In genomic region chr1:231527586-231528174, GRCh38 we compare ENCODE assay signal across 8 cellular contexts. TPM values are rescaled to one million over a fixed set of nuclear protein-coding genes. Genes with fewer than 3 reads are reported as not detected.
DNase-seq lines count a peak whose midpoint lies in the region; ATAC-seq, FAIRE-seq and TF ChIP-seq lines count a peak whose summit lies in the region.

No MANE protein-coding gene starts in this region.

- H4K20me1 ChIP-seq in Loucy (ENCODE audit: insufficient read depth, low read length, poor library complexity, severe bottlenecking), result peaks cover 28% of the 10 kb centered on the region

- DNase-seq in GM12891 (ENCODE audit: insufficient read length, low spot score) (no peak), medulla oblongata (ENCODE audit: extremely low spot score) (no peak), NCI-H1105 (lab: John Stamatoyannopoulos, UW) (no peak), cortex of kidney (lab: John Stamatoyannopoulos, UW) (no peak)

- no peaks in the 10 kb centered on the region for H3K9me2 ChIP-seq in Loucy (replicated peaks; ENCODE audit: low read depth, low read length)

- FAIRE-seq in GM12891 (lab: Jason Lieb, UNC), result peak; percentile 51

- H3K9ac ChIP-seq in Loucy (ENCODE audit: low read depth, low read length, poor library complexity, severe bottlenecking) (peak overlapping the region; percentile 98), muscle layer of colon (ENCODE audit: low read length) (peak overlapping the region; percentile 87)

- H3K9me3 ChIP-seq in Loucy (ENCODE audit: insufficient read depth, low read depth, low read length), result no peaks in the 10 kb centered on the region
- H3K9me3 ChIP-seq in muscle layer of colon (ENCODE audit: low read length), result no peaks in the 10 kb centered on the region

- peaks cover 38% of the 10 kb centered on the region for H3K79me2 ChIP-seq in Loucy (ENCODE audit: insufficient read depth, low read length)

- H3K4me1 ChIP-seq in Loucy (ENCODE audit: insufficient read depth, low read length, poor library complexity, severe bottlenecking) (peaks cover 25% of the 10 kb centered on the region), muscle layer of colon (ENCODE audit: insufficient read depth, low read length) (peaks cover 22% of the 10 kb centered on the region)

- no peak for TF ChIP-seq POLR2A in GM12891 (IDR thresholded peaks at IDR 0.05; ENCODE audit: low read depth, low read length)

- H3K4me2 ChIP-seq in Loucy (ENCODE audit: low read depth, low read length, poor library complexity, severe bottlenecking), result peak overlapping the region; percentile 85

- H3K36me3 ChIP-seq in Loucy (ENCODE audit: insufficient read depth, low read length) (no peaks in the 10 kb centered on the region), muscle layer of colon (ENCODE audit: insufficient read depth, low read length) (no peaks in the 10 kb centered on the region)

- H3K4me3 ChIP-seq in Loucy (ENCODE audit: low read length, poor library complexity, severe bottlenecking) (peak overlapping the region; percentile 99), muscle layer of colon (ENCODE audit: low read depth in 1 of 2, low read length in 2 of 2) (peak overlapping the region; percentile 84 to 90)

- H3F3A ChIP-seq in Loucy (ENCODE audit: low read depth), result peaks cover 6% of the 10 kb centered on the region

- peak overlapping the region; percentile 97 for H2AFZ ChIP-seq in Loucy (ENCODE audit: low read length)

- ATAC-seq in GM21825 (IDR thresholded peaks at IDR 0.05; ENCODE audit: unreplicated experiment), result peak; percentile 7

- no peak for TF ChIP-seq CTCF in Loucy (conservative IDR thresholded peaks at IDR 0.05; ENCODE audit: low read length)

- H3K27me3 ChIP-seq in Loucy (ENCODE audit: insufficient read depth, low read length, poor library complexity, severe bottlenecking), result no peaks in the 10 kb centered on the region
- no peaks in the 10 kb centered on the region for H3K27me3 ChIP-seq in muscle layer of colon (ENCODE audit: control insufficient read depth in 1 of 2, insufficient read depth in 2 of 2, low read length in 2 of 2)

- H3K27ac ChIP-seq in cingulate gyrus (ENCODE audit: low read depth, low read length) (peak overlapping the region; percentile 98), muscle layer of colon (ENCODE audit: low read depth, low read length) (peak overlapping the region; percentile 95)

TF ChIP-seq in GM12891, 5 proteins besides CTCF, POLR2A, EP300 and RAD21:
- TF ChIP-seq SPI1 (IDR thresholded peaks at IDR 0.05; ENCODE audit: low read depth, low read length) (no peak), PAX5 (IDR thresholded peaks at IDR 0.05; ENCODE audit: insufficient read depth, low read length, severe bottlenecking) (no peak), POLR2AphosphoS5 (IDR thresholded peaks at IDR 0.05; ENCODE audit: low read depth, low read length) (no peak), POU2F2 (IDR thresholded peaks at IDR 0.05; ENCODE audit: low read depth, low read length) (no peak), TAF1 (IDR thresholded peaks at IDR 0.05; ENCODE audit: low read depth, low read length) (no peak)

RNA-seq across cellular contexts. Expression of gene TSNAX, which starts 0.8 kb away (rescaled TPM):
- 24.8 TPM for polyA plus RNA-seq in GM12891 (2012; ENCODE audit: low read depth, missing spikeins)
